Comparison of ENCODE assay signal across 6 cellular contexts in genomic region chr15:40436892-40437753, GRCh38. TPM values are rescaled to one million over a fixed set of nuclear protein-coding genes. Genes with fewer than 3 reads are reported as not detected.
DNase-seq lines count a peak whose midpoint lies in the region; TF ChIP-seq lines count a peak whose summit lies in the region.

No MANE protein-coding gene starts in this region.

- H3K4me3 Mint-ChIP-seq in MCF 10A (ENCODE audit: unreplicated experiment): peak overlapping the region; percentile 58

- no peak for TF ChIP-seq EP300 in ovary (IDR thresholded peaks at IDR 0.05)

- CTCF ChIA-PET in MCF 10A (lab: Yijun Ruan, JAX): interaction anchor here (0.5 to 0.9 kb wide), 2 partner anchors 14 to 549 kb away, joined by 3 to 4 read pairs; no protein-coding TSS in a partner anchor

- H3K36me3 ChIP-seq in HUES6 (ENCODE audit: control insufficient read depth, insufficient read depth, low read length): no peaks in the 10 kb centered on the region
- H3K36me3 ChIP-seq in ovary: no peaks in the 10 kb centered on the region

- no peak for DNase-seq in MCF 10A (ENCODE audit: unreplicated experiment)
- DNase-seq in ovary: peak in 3 of 5 donors; percentile 34 to 51 (median 45)
- DNase-seq in NCI-H146 (lab: John Stamatoyannopoulos, UW): no peak
- no peak for DNase-seq in DMS114 treated with DMSO at 0.1 percent for 48 hours (lab: John Stamatoyannopoulos, UW; ENCODE audit: unreplicated experiment)
- DNase-seq in NCI-H1694 treated with DMSO at 0.1 percent for 48 hours (lab: John Stamatoyannopoulos, UW): no peak

- WGBS in ovary, 3 donors: 19 to 23% (median 19%) methylated on average over 17 of the region's 17 CpGs

- H3K27me3 ChIP-seq in HUES6 (ENCODE audit: control insufficient read depth, insufficient read depth, low read length): peaks cover 54% of the 10 kb centered on the region
- H3K27me3 ChIP-seq in ovary: no peaks in the 10 kb centered on the region

- H3K36me3 Mint-ChIP-seq in MCF 10A (ENCODE audit: insufficient read depth, unreplicated experiment): no peaks in the 10 kb centered on the region

- no peaks in the 10 kb centered on the region for H3K9me3 Mint-ChIP-seq in MCF 10A (ENCODE audit: unreplicated experiment)

- peak overlapping the region; percentile 57 for H3K27ac Mint-ChIP-seq in MCF 10A (ENCODE audit: low read depth, unreplicated experiment)

- H3K27me3 Mint-ChIP-seq in MCF 10A (ENCODE audit: insufficient read depth, unreplicated experiment): peaks cover 22% of the 10 kb centered on the region

- peaks cover 16% of the 10 kb centered on the region for H3K4me1 Mint-ChIP-seq in MCF 10A (ENCODE audit: insufficient read depth, unreplicated experiment)

- peak overlapping the region; percentile 63 for H3K4me3 ChIP-seq in HUES6 (ENCODE audit: low read depth, low read length)
- H3K4me3 ChIP-seq in ovary: peak overlapping the region; percentile 36

- TF ChIP-seq POLR2A in ovary (IDR thresholded peaks at IDR 0.05): no peak

- H3K9ac ChIP-seq in HUES6 (ENCODE audit: low read length): peak overlapping the region; percentile 52

- H3K4me1 ChIP-seq in HUES6 (ENCODE audit: control insufficient read depth, insufficient read depth, low read length): peaks cover 33% of the 10 kb centered on the region
- H3K4me1 ChIP-seq in ovary (ENCODE audit: insufficient read depth): peaks cover 15% of the 10 kb centered on the region

- BruUV-seq in MCF 10A (replicated peaks; lab: Mats Ljungman, UMichigan): no TSS peak

- no peaks in the 10 kb centered on the region for H3K9me3 ChIP-seq in HUES6 (ENCODE audit: control insufficient read depth, insufficient read depth, low read depth, low read length)
- H3K9me3 ChIP-seq in ovary: no peaks in the 10 kb centered on the region

- intact Hi-C loops in MCF 10A (cut with micrococcal nuclease): no loop called here
- intact Hi-C loops in ovary (cut with DNase I): no loop called here

- H3K27ac ChIP-seq in HUES6 (ENCODE audit: low read depth, low read length): no peak overlapping the region
- H3K27ac ChIP-seq in ovary: peak overlapping the region; percentile 71 to 85

- POLR2A ChIA-PET in MCF 10A (lab: Yijun Ruan, JAX): interaction anchor here (0.6 kb wide), 1 partner anchor 68 kb away, joined by 3 read pairs; no protein-coding TSS in a partner anchor

- no peak for TF ChIP-seq CTCF in MCF 10A (IDR thresholded peaks at IDR 0.05; ENCODE audit: unreplicated experiment)
- TF ChIP-seq CTCF in ovary (IDR thresholded peaks at IDR 0.05): no peak

RNA-seq across cellular contexts. Expression of gene BAHD1, which starts 3.6 kb away (rescaled TPM):
- total RNA-seq in MCF 10A (2022) (14.9 and 15.1 TPM in 2 replicates), ovary (10 to 100 TPM; 16.0 to 67.3 (median 45.7) TPM)
- 10 to 100 TPM; 14.8 to 21.2 TPM for polyA plus RNA-seq in ovary

RNA-seq across cellular contexts. Expression of gene IVD, which starts 31.5 kb away (rescaled TPM):
- total RNA-seq in MCF 10A (2022): 53.8 and 61.6 TPM in 2 replicates
- 100 to 1,000 TPM in 1 of 7 donors, 10 to 100 TPM in 6; 51.5 to 105 (median 91.7) TPM for total RNA-seq in ovary
- 10 to 100 TPM; 53.2 to 98.4 TPM for polyA plus RNA-seq in ovary

RNA-seq across cellular contexts. Expression of gene CHST14, which starts 33.7 kb away (rescaled TPM):
- total RNA-seq in MCF 10A (2022) (5.8 and 7.3 TPM in 2 replicates), ovary (10 to 100 TPM in 6 of 7 donors, 1 to 10 TPM in 1; 8.2 to 28.3 (median 23.8) TPM)
- 10 to 100 TPM; 19.9 to 25.8 TPM for polyA plus RNA-seq in ovary

RNA-seq across cellular contexts. Expression of gene KNSTRN, which starts 54.6 kb away (rescaled TPM):
- 35.2 and 47.4 TPM in 2 replicates for total RNA-seq in MCF 10A (2022)
- 1 to 10 TPM; 6.0 to 7.9 (median 6.6) TPM for total RNA-seq in ovary
- polyA plus RNA-seq in ovary: 10 to 100 TPM in 1 of 2 donors, 1 to 10 TPM in 1; 5.8 to 10.7 TPM

Comparison
In these comparisons a context has a peak if more than half of its experiments do, and no peak if none do; other contexts are left out.
1. DNase-seq: peak in ovary (3 of 5); none in MCF 10A (single experiment), NCI-H146 (single experiment), DMS114 treated with DMSO at 0.1 percent for 48 hours (single experiment) and NCI-H1694 treated with DMSO at 0.1 percent for 48 hours (single experiment).